ENCODE assay signal across 1 cellular context in genomic region chr19:38684078-38684861, GRCh38.
TF ChIP-seq lines count a peak whose summit lies in the region.

No MANE protein-coding gene starts in this region.

TF ChIP-seq in SK-N-SH, 30 proteins besides CTCF, POLR2A, EP300 and RAD21 (continued from another document):
- no peak for TF ChIP-seq IRF3 (IDR thresholded peaks at IDR 0.05; ENCODE audit: low read depth, low read length)
- no peak for TF ChIP-seq ELF1 (IDR thresholded peaks at IDR 0.05)
- TF ChIP-seq TCF12 (IDR thresholded peaks at IDR 0.05) = peak; percentile 66
- no peak for TF ChIP-seq NRF1 (IDR thresholded peaks at IDR 0.05; ENCODE audit: low read depth, low read length)
- no peak for TF ChIP-seq ZBTB33 (IDR thresholded peaks at IDR 0.05; ENCODE audit: borderline replicate concordance, low read depth)
